In genomic region chr20:4544765-4545164, GRCh38 we compare ENCODE assay signal across 26 cellular contexts.
DNase-seq lines count a peak whose midpoint lies in the region; ATAC-seq, FAIRE-seq and TF ChIP-seq lines count a peak whose summit lies in the region.
"Had no signal": no experiment of that assay in that cellular context is flagged by ENCODE, and none has a peak within 500 bp of the region (broad histone marks: within the 10 kb centered on the region; RNA-seq: fewer than 3 reads in every experiment).

No MANE protein-coding gene starts in this region.

- H3K27me3 ChIP-seq in BJ (ENCODE audit: control insufficient read depth, insufficient read depth, low read length): no peaks in the 10 kb centered on the region
- H3K27me3 ChIP-seq in IMR-90 (ENCODE audit: control insufficient read depth, insufficient read depth, low read length): no peaks in the 10 kb centered on the region
- H3K27me3 ChIP-seq in bronchial epithelial cell (ENCODE audit: control insufficient read depth, insufficient read depth, low read length): no peaks in the 10 kb centered on the region
- H3K27me3 ChIP-seq in kidney epithelial cell (ENCODE audit: control insufficient read depth, insufficient read depth, low read length): no peaks in the 10 kb centered on the region
- no peaks in the 10 kb centered on the region for H3K27me3 ChIP-seq in suprapubic skin
- H3K27me3 ChIP-seq: right atrium auricular region, tibial nerve had no signal

- H3K27me3 Mint-ChIP-seq in WTC11 (ENCODE audit: low read depth): no peaks in the 10 kb centered on the region

- TF ChIP-seq RAD21 in IMR-90 (IDR thresholded peaks at IDR 0.05; ENCODE audit: low read length): no peak

- TF ChIP-seq POLR2A in IMR-90 (IDR thresholded peaks at IDR 0.05; ENCODE audit: low read depth, low read length) (no peak), suprapubic skin (IDR thresholded peaks at IDR 0.05) (no peak)

- peaks cover 7% of the 10 kb centered on the region for H3K9me3 Mint-ChIP-seq in WTC11
- H3K9me3 Mint-ChIP-seq: activated naive CD4-positive, alpha-beta T cell treated with anti-CD3 and anti-CD28 coated beads, Interleukin-2, amount 50 U/mL, for 24 hours; immature natural killer cell; stimulated activated memory B cell treated with anti-CD40 and anti-IgM and Interleukin-4, amounts not matched to agents 10 μg/mL and 1 μg/mL and 100 μg/mL, for 72 hours had no signal

- no peak overlapping the region for H2AK9ac ChIP-seq in IMR-90 (replicated peaks; ENCODE audit: low read depth, low read length, poor library complexity)

- H3K9ac ChIP-seq in IMR-90 (ENCODE audit: low read depth, low read length): no peak overlapping the region

- no peak overlapping the region for H3K4me3 ChIP-seq in BJ (ENCODE audit: low read depth, low read length)
- no peak overlapping the region for H3K4me3 ChIP-seq in IMR-90 (ENCODE audit: insufficient read depth, low read depth, low read length)
- no peak overlapping the region for H3K4me3 ChIP-seq in bronchial epithelial cell (ENCODE audit: low read depth, low read length)
- H3K4me3 ChIP-seq in kidney epithelial cell (ENCODE audit: low read depth, low read length): no peak overlapping the region
- H3K4me3 ChIP-seq in suprapubic skin: no peak overlapping the region
- H3K4me3 ChIP-seq: lower lobe of right lung, right atrium auricular region, tibial nerve had no signal

- H3K56ac ChIP-seq in IMR-90 (ENCODE audit: extremely low read depth, insufficient read depth, low read length): no peak overlapping the region

- DNase-seq in BJ (ENCODE audit: low read depth) (peak; percentile 42), IMR-90 (peak; percentile 93), bronchial epithelial cell (ENCODE audit: low read depth) (peak; percentile 84), kidney epithelial cell (ENCODE audit: low read depth) (peak; percentile 12), suprapubic skin (ENCODE audit: low spot score in 2 of 2) (no peak), SKM-1 treated with dmso at 0.1 percent for 144 hours (lab: John Stamatoyannopoulos, UW; ENCODE audit: unreplicated experiment) (no peak), NCI-H510A treated with DMSO at 0.1 percent for 48 hours (lab: John Stamatoyannopoulos, UW) (no peak), WTC11 (ENCODE audit: low spot score) (no peak)
- DNase-seq: activated B cell treated with CpG ODN at 0.5 μM for 24 hours; activated CD8-positive, alpha-beta T cell treated with anti-CD3 and anti-CD28 coated beads, Interleukin-2, amount 10 ng/mL, durations not matched to agents 7 days and 5 days; activated T-cell treated with anti-CD3 and anti-CD28 coated beads, Interleukin-2, amount 50 U/mL, for 72 hours; Caco-2; dermis blood vessel endothelial cell; erythroblast; immature natural killer cell; lower lobe of right lung; NCI-H1436; NCI-H526; Right ventricle myocardium superior; T-helper 17 cell had no signal

- H3K36me3 ChIP-seq in BJ (ENCODE audit: control insufficient read depth, insufficient read depth, low read length) (no peaks in the 10 kb centered on the region), IMR-90 (ENCODE audit: control insufficient read depth, insufficient read depth, low read length) (no peaks in the 10 kb centered on the region), bronchial epithelial cell (ENCODE audit: control insufficient read depth, insufficient read depth, low read length) (no peaks in the 10 kb centered on the region), kidney epithelial cell (ENCODE audit: control insufficient read depth, insufficient read depth, low read length) (no peaks in the 10 kb centered on the region), suprapubic skin (no peaks in the 10 kb centered on the region)
- H3K36me3 ChIP-seq: lower lobe of right lung, neutrophil, right atrium auricular region, tibial nerve had no signal

- in situ Hi-C loops in IMR-90 (cut with MboI; ENCODE audit: low sequenced_read_pairs): no loop called here

- H4K5ac ChIP-seq in IMR-90 (ENCODE audit: low read depth, low read length): peak overlapping the region; percentile 20; the same call in 1 of the 2 replicates

- H2BK15ac ChIP-seq in IMR-90 (ENCODE audit: low read depth, low read length): peak overlapping the region; percentile 59; the same call in 1 of the 3 replicates

- H3K4me1 ChIP-seq in IMR-90 (ENCODE audit: control insufficient read depth, insufficient read depth, low read length): peaks cover 16% of the 10 kb centered on the region
- H3K4me1 ChIP-seq in suprapubic skin: no peaks in the 10 kb centered on the region
- H3K4me1 ChIP-seq: Caco-2, lower lobe of right lung, right atrium auricular region, tibial nerve had no signal

- H2AFZ ChIP-seq in IMR-90 (replicated peaks; ENCODE audit: low read length, poor library complexity): no peak overlapping the region

- H4K20me1 ChIP-seq in IMR-90 (ENCODE audit: insufficient read depth, low read length): no peaks in the 10 kb centered on the region

- peak overlapping the region; percentile 18; the same call in 1 of the 2 replicates for H3K14ac ChIP-seq in IMR-90 (replicated peaks; ENCODE audit: low read depth, low read length)

- no peak overlapping the region for H3K27ac ChIP-seq in IMR-90 (ENCODE audit: insufficient read depth, low read length)
- H3K27ac ChIP-seq in suprapubic skin: no peak overlapping the region
- H3K27ac ChIP-seq: lower lobe of right lung, neutrophil, right atrium auricular region, tibial nerve had no signal

- H4K8ac ChIP-seq in IMR-90 (ENCODE audit: low read depth in 2 of 2, low read length in 2 of 2): peak overlapping the region; percentile 26 to 62; a peak in 2 of 4 replicates

- H4K91ac ChIP-seq in IMR-90 (ENCODE audit: insufficient read depth, low read depth, low read length): no peak overlapping the region

- CTCF ChIA-PET in BJ (lab: Yijun Ruan, JAX) (no interaction called here), IMR-90 (lab: Yijun Ruan, JAX) (no interaction called here), WTC11 (lab: Charles Lee) (no interaction called here)

- no peak overlapping the region for H3K27ac Mint-ChIP-seq in WTC11
- H3K27ac Mint-ChIP-seq: activated B cell treated with CpG ODN at 0.5 μM for 24 hours; activated CD8-positive, alpha-beta T cell treated with anti-CD3 and anti-CD28 coated beads, Interleukin-2, amount 10 ng/mL, durations not matched to agents 7 days and 5 days; activated naive CD4-positive, alpha-beta T cell treated with anti-CD3 and anti-CD28 coated beads, Interleukin-2, amount 50 U/mL, for 24 hours; activated T-cell treated with anti-CD3 and anti-CD28 coated beads, Interleukin-2, amount 50 U/mL, for 72 hours; immature natural killer cell; stimulated activated memory B cell treated with anti-CD40 and anti-IgM and Interleukin-4, amounts not matched to agents 10 μg/mL and 1 μg/mL and 100 μg/mL, for 72 hours; T-helper 17 cell had no signal

- no TSS peak for BruUV-seq in IMR-90 (replicated peaks; lab: Mats Ljungman, UMichigan)

- WGBS in IMR-90 (ENCODE audit: extremely low coverage in 2 of 2, insufficient read length in 1 of 2), 2 experiments: no CpG with 5 or more reads among the region's 2 CpGs
- WGBS in suprapubic skin: 84% methylated on average over 2 of the region's 2 CpGs

- peak overlapping the region; percentile 77; the same call in 1 of the 2 replicates for H2BK120ac ChIP-seq in IMR-90 (ENCODE audit: low read depth, low read length)

- H3K4me3 Mint-ChIP-seq in WTC11: no peak overlapping the region
- H3K4me3 Mint-ChIP-seq: activated B cell treated with CpG ODN at 0.5 μM for 24 hours; activated CD8-positive, alpha-beta T cell treated with anti-CD3 and anti-CD28 coated beads, Interleukin-2, amount 10 ng/mL, durations not matched to agents 7 days and 5 days; activated naive CD4-positive, alpha-beta T cell treated with anti-CD3 and anti-CD28 coated beads, Interleukin-2, amount 50 U/mL, for 24 hours; activated T-cell treated with anti-CD3 and anti-CD28 coated beads, Interleukin-2, amount 50 U/mL, for 72 hours; immature natural killer cell; stimulated activated memory B cell treated with anti-CD40 and anti-IgM and Interleukin-4, amounts not matched to agents 10 μg/mL and 1 μg/mL and 100 μg/mL, for 72 hours; T-helper 17 cell had no signal

- H3K4me1 Mint-ChIP-seq in WTC11: peaks cover 37% of the 10 kb centered on the region
- H3K4me1 Mint-ChIP-seq: activated B cell treated with CpG ODN at 0.5 μM for 24 hours; activated naive CD4-positive, alpha-beta T cell treated with anti-CD3 and anti-CD28 coated beads, Interleukin-2, amount 50 U/mL, for 24 hours; immature natural killer cell; stimulated activated memory B cell treated with anti-CD40 and anti-IgM and Interleukin-4, amounts not matched to agents 10 μg/mL and 1 μg/mL and 100 μg/mL, for 72 hours; T-helper 17 cell had no signal

- peak overlapping the region; percentile 28; the same call in 1 of the 2 replicates for H3K4ac ChIP-seq in IMR-90 (ENCODE audit: low read depth, low read length)

- no peak for TF ChIP-seq EP300 in suprapubic skin (IDR thresholded peaks at IDR 0.05)

- peak; percentile 73 for ATAC-seq in IMR-90 (ENCODE audit: low read depth)
- ATAC-seq in WTC11: no peak
- ATAC-seq: activated CD8-positive, alpha-beta T cell treated with anti-CD3 and anti-CD28 coated beads, Interleukin-2, amount 10 ng/mL, durations not matched to agents 7 days and 5 days; activated T-cell treated with anti-CD3 and anti-CD28 coated beads, Interleukin-2, amount 50 U/mL, for 72 hours; lower lobe of right lung; stimulated activated memory B cell treated with anti-CD40 and anti-IgM and Interleukin-4, amounts not matched to agents 10 μg/mL and 1 μg/mL and 100 μg/mL, for 72 hours; T-helper 17 cell had no signal

- 0 out of 4 replicates have a peak, but pooled peaks cover 0 to 5% of the 10 kb centered on the region in 2 experiments for H3K79me1 ChIP-seq in IMR-90 (ENCODE audit: low read depth in 1 of 2, low read length in 2 of 2)

- H2AK5ac ChIP-seq in IMR-90 (ENCODE audit: low read depth, low read length): no peak overlapping the region

- 0 out of 2 replicates have a peak, but pooled peaks cover 3% of the 10 kb centered on the region for H3K36me3 Mint-ChIP-seq in WTC11
- H3K36me3 Mint-ChIP-seq: immature natural killer cell; stimulated activated memory B cell treated with anti-CD40 and anti-IgM and Interleukin-4, amounts not matched to agents 10 μg/mL and 1 μg/mL and 100 μg/mL, for 72 hours had no signal

- peak overlapping the region; percentile 98 for H2BK5ac ChIP-seq in IMR-90 (ENCODE audit: low read depth, low read length, poor library complexity, severe bottlenecking)

- dilution Hi-C loops in IMR-90 (cut with HindIII; ENCODE audit: low sequenced_read_pairs, unreplicated experiment): no loop called here

- peak overlapping the region; percentile 82; the same call in 1 of the 2 replicates for H2BK20ac ChIP-seq in IMR-90 (ENCODE audit: low read depth, low read length)

- POLR2A ChIA-PET in BJ (lab: Charles Lee) (no interaction called here), IMR-90 (lab: Charles Lee; ENCODE audit: unreplicated experiment) (no interaction called here), WTC11 (lab: Charles Lee) (no interaction called here)

- peaks cover 5% of the 10 kb centered on the region for H3K9me1 ChIP-seq in IMR-90 (ENCODE audit: insufficient read depth, low read length)

- intact Hi-C loops in IMR-90 (cut with micrococcal nuclease): loop anchor here (2.0 kb wide), 1 partner anchor 32 kb away; no protein-coding TSS in a partner anchor

- TF ChIP-seq CTCF in BJ (IDR thresholded peaks at IDR 0.05; ENCODE audit: insufficient read depth, low read depth, low read length) (no peak), IMR-90 (conservative IDR thresholded peaks at IDR 0.05; ENCODE audit: low read depth, low read length) (no peak), bronchial epithelial cell (IDR thresholded peaks at IDR 0.05; ENCODE audit: insufficient read depth, low read length, severe bottlenecking) (no peak), kidney epithelial cell (IDR thresholded peaks at IDR 0.05; ENCODE audit: insufficient read depth, low read length, poor library complexity, severe bottlenecking) (no peak), suprapubic skin (IDR thresholded peaks at IDR 0.05) (no peak), WTC11 (IDR thresholded peaks at IDR 0.05) (no peak)

- no peak overlapping the region for H3K23ac ChIP-seq in IMR-90 (ENCODE audit: low read depth, low read length)

- peak overlapping the region; percentile 19; the same call in 1 of the 2 replicates for H3K4me2 ChIP-seq in IMR-90 (ENCODE audit: low read depth, low read length)

- FAIRE-seq in bronchial epithelial cell (lab: Jason Lieb, UNC): no peak
- FAIRE-seq: HTR-8/SVneo had no signal

- peaks cover 5% of the 10 kb centered on the region; the same call in 1 of the 2 replicates for H3K9me3 ChIP-seq in IMR-90 (ENCODE audit: control insufficient read depth, insufficient read depth, low read length)
- H3K9me3 ChIP-seq in suprapubic skin: peaks cover 4% of the 10 kb centered on the region
- H3K9me3 ChIP-seq: Caco-2, lower lobe of right lung, neutrophil had no signal

- peak overlapping the region; percentile 96; the same call in 1 of the 2 replicates for H3K18ac ChIP-seq in IMR-90 (ENCODE audit: low read depth, low read length)

Comparison
In these comparisons a context has a peak if more than half of its experiments do, and no peak if none do; other contexts are left out.
1. DNase-seq: peak in BJ (single experiment), IMR-90 (single experiment), bronchial epithelial cell (single experiment) and kidney epithelial cell (single experiment); none in suprapubic skin (0 of 2), SKM-1 treated with dmso at 0.1 percent for 144 hours (single experiment), NCI-H510A treated with DMSO at 0.1 percent for 48 hours (single experiment) and WTC11 (single experiment).